8 cellular contexts compared by ENCODE assay signal in genomic region chr1:41868241-41868953, GRCh38. TPM values are rescaled to one million over a fixed set of nuclear protein-coding genes. Genes with fewer than 3 reads are reported as not detected.
DNase-seq lines count a peak whose midpoint lies in the region; ATAC-seq, FAIRE-seq and TF ChIP-seq lines count a peak whose summit lies in the region.

No MANE protein-coding gene starts in this region.

- ATAC-seq in GM19467 (IDR thresholded peaks at IDR 0.05; ENCODE audit: unreplicated experiment) (peak; percentile 52), GM18873 (IDR thresholded peaks at IDR 0.05; ENCODE audit: low FRiP score, unreplicated experiment) (no peak)

- no peaks in the 10 kb centered on the region for H3K4me1 Mint-ChIP-seq in endothelial cell (ENCODE audit: unreplicated experiment)

- H3K4me3 ChIP-seq in GM12865 (ENCODE audit: low read depth, low read length) (no peak overlapping the region), bronchial epithelial cell (ENCODE audit: low read depth, low read length) (no peak overlapping the region)
- H3K4me3 ChIP-seq in Jurkat, Clone E6-1 (ENCODE audit: low read length): no peak overlapping the region; the same call in 1 of the 2 replicates

- H3K36me3 ChIP-seq in bronchial epithelial cell (ENCODE audit: control insufficient read depth, insufficient read depth, low read length): no peaks in the 10 kb centered on the region

- no peaks in the 10 kb centered on the region for H3K36me3 Mint-ChIP-seq in endothelial cell (ENCODE audit: low read depth, unreplicated experiment)

- H3K9me3 Mint-ChIP-seq in endothelial cell (ENCODE audit: unreplicated experiment): no peaks in the 10 kb centered on the region

- H3K27ac Mint-ChIP-seq in endothelial cell (ENCODE audit: unreplicated experiment): no peak overlapping the region

- FAIRE-seq in bronchial epithelial cell (lab: Jason Lieb, UNC): no peak
- FAIRE-seq in frontal cortex (lab: Jason Lieb, UNC): no peak

- no peak overlapping the region for H3K4me3 Mint-ChIP-seq in endothelial cell (ENCODE audit: unreplicated experiment)

- peak; percentile 80 for DNase-seq in GM12865 (ENCODE audit: low read depth)
- DNase-seq in Jurkat, Clone E6-1 (ENCODE audit: low read depth, low spot score): peak; percentile 87
- peak; percentile 39 for DNase-seq in bronchial epithelial cell (ENCODE audit: low read depth)
- no peak for DNase-seq in frontal cortex (ENCODE audit: low spot score in 2 of 2)
- DNase-seq in effector CD4-positive, alpha-beta T cell: no peak
- DNase-seq in endothelial cell (ENCODE audit: low spot score): no peak

- no peaks in the 10 kb centered on the region for H3K27me3 Mint-ChIP-seq in endothelial cell (ENCODE audit: unreplicated experiment)

- TF ChIP-seq CTCF in GM12865 (IDR thresholded peaks at IDR 0.05; ENCODE audit: insufficient read depth, low read depth, low read length, missing control alignments) (peak; percentile 57), bronchial epithelial cell (IDR thresholded peaks at IDR 0.05; ENCODE audit: insufficient read depth, low read length, severe bottlenecking) (peak; percentile 2), endothelial cell (IDR thresholded peaks at IDR 0.05; ENCODE audit: unreplicated experiment) (no peak)

- H3K27me3 ChIP-seq in bronchial epithelial cell (ENCODE audit: control insufficient read depth, insufficient read depth, low read length): no peaks in the 10 kb centered on the region

RNA-seq across cellular contexts. Expression of gene HIVEP3, which starts 50.3 kb away (rescaled TPM):
- polyA plus RNA-seq in Jurkat, Clone E6-1 (2012; ENCODE audit: insufficient read depth, insufficient read length): 13.6 TPM
- total RNA-seq in bronchial epithelial cell: under 0.01 and 0.26 TPM in 2 replicates
- total RNA-seq in frontal cortex: 12.6 TPM
- total RNA-seq in endothelial cell (ENCODE audit: unreplicated experiment): 8.9 TPM

Comparison
In these comparisons a context has a peak if more than half of its experiments do, and no peak if none do; other contexts are left out.
1. DNase-seq: peak in GM12865 (single experiment), Jurkat, Clone E6-1 (single experiment) and bronchial epithelial cell (single experiment); none in frontal cortex (0 of 2), effector CD4-positive, alpha-beta T cell (single experiment) and endothelial cell (single experiment).